In genomic region chr12:125381373-125381772, GRCh38 we compare ENCODE assay signal across 1 cellular context.
TF ChIP-seq lines count a peak whose summit lies in the region.

No MANE protein-coding gene starts in this region.

TF ChIP-seq in SK-N-SH treated with all-trans-retinoic acid at 6 μM for 48 hours, 23 proteins besides CTCF, POLR2A, EP300 and RAD21 (continued from another document):
- no peak for TF ChIP-seq PATZ1 (CRISPR knock-in tag; IDR thresholded peaks at IDR 0.05; ENCODE audit: borderline replicate concordance)
